28 cellular contexts compared by ENCODE assay signal in the genomic region with DNA sequence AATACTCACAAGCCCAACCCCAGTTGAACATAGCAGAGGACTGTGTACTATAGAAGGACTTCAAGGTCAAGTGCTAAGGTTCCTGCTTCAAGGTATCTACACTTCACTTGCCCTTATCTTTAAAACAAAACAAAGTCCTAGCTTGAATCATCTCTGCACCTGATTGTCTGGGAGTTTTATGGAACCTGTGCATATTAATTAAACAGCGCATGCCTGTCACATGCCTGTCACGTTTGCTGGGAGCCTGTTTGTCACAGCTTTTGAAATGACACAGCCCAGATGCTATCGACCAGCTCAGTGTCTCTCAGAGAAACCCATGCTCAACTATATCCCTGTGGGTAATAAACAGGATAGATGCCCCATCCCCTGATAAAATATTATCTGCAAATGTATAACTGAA.
"Had no signal": no experiment of that assay in that cellular context is flagged by ENCODE, and none has a peak within 500 bp of the region (broad histone marks: within the 10 kb centered on the region; RNA-seq: fewer than 3 reads in every experiment).

No MANE protein-coding gene starts in this region.

- H3K36me3 ChIP-seq: colonic mucosa, gastroesophageal sphincter, heart left ventricle, lower lobe of right lung, neutrophil, sigmoid colon, spleen, thoracic aorta, tibial nerve, upper lobe of left lung had no signal

- FAIRE-seq: islet of Langerhans, urothelium cell line had no signal

- DNase-seq: colonic mucosa; effector CD8-positive, alpha-beta T cell; endodermal cell; foreskin keratinocyte; heart left ventricle; hippocampal formation; kidney glomerular epithelial cell; left colon; left ventricle myocardium superior; lower lobe of right lung; natural killer cell; posterior cingulate gyrus; psoas muscle; right cardiac atrium; sigmoid colon; spleen; stimulated activated CD4-positive, alpha-beta T cell treated with anti-CD3 and anti-CD28 coated beads, Interleukin-4, amount 100 ng/mL, for 4 hours; stimulated activated naive CD8-positive, alpha-beta T cell treated with anti-CD3 and anti-CD28 coated beads, Interleukin-15, Interleukin-2, amounts not matched to agents 100 U/mL and 50 U/mL, for 24 hours; upper lobe of left lung had no signal

- ATAC-seq: esophagus mucosa; foreskin keratinocyte; gastroesophageal sphincter; heart left ventricle; left colon; left ventricle myocardium superior; lower lobe of right lung; natural killer cell; psoas muscle; right cardiac atrium; stimulated activated memory B cell treated with anti-CD40 and anti-IgM and Interleukin-4, amounts not matched to agents 10 μg/mL and 1 μg/mL and 100 μg/mL, for 72 hours; stimulated activated naive CD8-positive, alpha-beta T cell treated with anti-CD3 and anti-CD28 coated beads, Interleukin-15, Interleukin-2, amounts not matched to agents 100 U/mL and 50 U/mL, for 24 hours had no signal

- H3K4me3 ChIP-seq: colonic mucosa, gastroesophageal sphincter, heart left ventricle, lower lobe of right lung, psoas muscle, sigmoid colon, spleen, thoracic aorta, tibial nerve, upper lobe of left lung had no signal

- H3K4me1 ChIP-seq: colonic mucosa, gastroesophageal sphincter, heart left ventricle, lower lobe of right lung, psoas muscle, spleen, tibial nerve, upper lobe of left lung had no signal

- H3K9me3 ChIP-seq: colonic mucosa, gastroesophageal sphincter, heart left ventricle, lower lobe of right lung, neutrophil, psoas muscle, sigmoid colon, spleen, thoracic aorta, tibial nerve, upper lobe of left lung had no signal

- H3K27ac ChIP-seq: colonic mucosa, epithelial cell of prostate, foreskin keratinocyte, gastroesophageal sphincter, heart left ventricle, lower lobe of right lung, neutrophil, psoas muscle, sigmoid colon, spleen, thoracic aorta, tibial nerve, upper lobe of left lung had no signal

- H3K27me3 ChIP-seq: colonic mucosa, foreskin keratinocyte, gastroesophageal sphincter, neutrophil, sigmoid colon, spleen, tibial nerve, upper lobe of left lung had no signal
